16 cellular contexts compared by ENCODE assay signal in the genomic region with DNA sequence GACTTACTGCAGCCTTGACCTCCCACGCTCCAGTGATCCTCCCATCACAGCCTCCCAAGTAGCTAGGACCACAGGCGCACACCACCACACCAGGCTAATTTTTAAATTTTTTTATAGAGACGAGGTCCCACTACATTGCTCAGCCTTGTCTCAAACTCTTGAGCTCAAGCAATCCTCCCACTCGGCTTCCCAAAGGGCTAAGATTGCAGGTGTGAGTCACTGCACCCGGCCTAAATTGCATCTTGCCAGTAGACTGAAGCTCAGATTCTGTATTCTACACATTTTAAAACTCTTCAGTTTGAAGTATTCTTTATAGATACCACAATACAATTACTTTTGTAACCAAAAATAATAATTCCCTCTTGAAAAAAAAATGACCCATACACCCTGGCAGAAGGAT.
"Had no signal": no experiment of that assay in that cellular context is flagged by ENCODE, and none has a peak within 500 bp of the region (broad histone marks: within the 10 kb centered on the region; RNA-seq: fewer than 3 reads in every experiment).

No MANE protein-coding gene starts in this region.

- H3K27me3 Mint-ChIP-seq: activated CD8-positive, alpha-beta T cell treated with anti-CD3 and anti-CD28 coated beads for 36 hours; activated naive CD8-positive, alpha-beta T cell treated with anti-CD3 and anti-CD28 coated beads, Interleukin-2, amount 50 U/mL, for 24 hours had no signal

- DNase-seq: activated CD4-positive, CD25-positive, alpha-beta regulatory T cell treated with anti-CD3 and anti-CD28 coated beads, Interleukin-2, amount 50 U/mL, for 72 hours; activated CD8-positive, alpha-beta memory T cell treated with anti-CD3 and anti-CD28 coated beads, Interleukin-2, amount 50 U/mL, for 4 hours; activated CD8-positive, alpha-beta T cell treated with anti-CD3 and anti-CD28 coated beads for 36 hours; activated gamma-delta T cell treated with Interleukin-2 at 50 U/mL for 16 hours; activated naive CD8-positive, alpha-beta T cell treated with anti-CD3 and anti-CD28 coated beads, Interleukin-2, amount 50 U/mL, for 24 hours; activated T-cell treated with anti-CD3 and anti-CD28 coated beads, Interleukin-2, amount 50 U/mL, for 72 hours; effector memory CD4-positive, alpha-beta T cell; glutamatergic neuron; left colon; stimulated activated CD4-positive, alpha-beta T cell treated with anti-CD3 and anti-CD28 coated beads, Interleukin-4, amount 100 ng/mL, for 1 hour; stimulated activated CD8-positive, alpha-beta memory T cell treated with anti-CD3 and anti-CD28 coated beads, Interleukin-4, amount 100 ng/mL, for 48 hours; stimulated activated naive CD8-positive, alpha-beta T cell treated with anti-CD3 and anti-CD28 coated beads, Interleukin-15, Interleukin-2, amounts not matched to agents 100 U/mL and 50 U/mL, for 24 hours; upper lobe of left lung had no signal

- H3K27me3 ChIP-seq: upper lobe of left lung had no signal

- H3K36me3 ChIP-seq: upper lobe of left lung had no signal

- H3K27ac ChIP-seq: upper lobe of left lung had no signal

- H3K4me3 Mint-ChIP-seq: activated CD8-positive, alpha-beta T cell treated with anti-CD3 and anti-CD28 coated beads for 36 hours; activated naive CD8-positive, alpha-beta T cell treated with anti-CD3 and anti-CD28 coated beads, Interleukin-2, amount 50 U/mL, for 24 hours; activated T-cell treated with anti-CD3 and anti-CD28 coated beads, Interleukin-2, amount 50 U/mL, for 72 hours; nephron; T-helper 2 cell treated with Interferon-gamma antibody and Interleukin-4, amounts not matched to agents 5 μg/mL and 100 μg/mL, for 36 hours had no signal

- H3K4me3 ChIP-seq: lung, upper lobe of left lung had no signal

- H3K9me3 Mint-ChIP-seq: activated CD8-positive, alpha-beta T cell treated with anti-CD3 and anti-CD28 coated beads for 36 hours; activated naive CD8-positive, alpha-beta T cell treated with anti-CD3 and anti-CD28 coated beads, Interleukin-2, amount 50 U/mL, for 24 hours; activated T-cell treated with anti-CD3 and anti-CD28 coated beads, Interleukin-2, amount 50 U/mL, for 72 hours; nephron; T-helper 2 cell treated with Interferon-gamma antibody and Interleukin-4, amounts not matched to agents 5 μg/mL and 100 μg/mL, for 36 hours had no signal

- H3K9me3 ChIP-seq: upper lobe of left lung had no signal

- H3K27ac Mint-ChIP-seq: activated CD8-positive, alpha-beta T cell treated with anti-CD3 and anti-CD28 coated beads for 36 hours; activated naive CD8-positive, alpha-beta T cell treated with anti-CD3 and anti-CD28 coated beads, Interleukin-2, amount 50 U/mL, for 24 hours; activated T-cell treated with anti-CD3 and anti-CD28 coated beads, Interleukin-2, amount 50 U/mL, for 72 hours; T-helper 2 cell treated with Interferon-gamma antibody and Interleukin-4, amounts not matched to agents 5 μg/mL and 100 μg/mL, for 36 hours had no signal

- ATAC-seq: activated CD8-positive, alpha-beta T cell treated with anti-CD3 and anti-CD28 coated beads for 36 hours; activated naive CD8-positive, alpha-beta T cell treated with anti-CD3 and anti-CD28 coated beads, Interleukin-2, amount 50 U/mL, for 24 hours; activated T-cell treated with anti-CD3 and anti-CD28 coated beads, Interleukin-2, amount 50 U/mL, for 72 hours; left colon; stimulated activated naive CD8-positive, alpha-beta T cell treated with anti-CD3 and anti-CD28 coated beads, Interleukin-15, Interleukin-2, amounts not matched to agents 100 U/mL and 50 U/mL, for 24 hours had no signal
